In genomic region chr5:133110709-133111108, GRCh38 we compare ENCODE assay signal across 16 cellular contexts. TPM values are rescaled to one million over a fixed set of nuclear protein-coding genes. Genes with fewer than 3 reads are reported as not detected.
DNase-seq lines count a peak whose midpoint lies in the region; ATAC-seq and TF ChIP-seq lines count a peak whose summit lies in the region.
"Had no signal": no experiment of that assay in that cellular context is flagged by ENCODE, and none has a peak within 500 bp of the region (broad histone marks: within the 10 kb centered on the region; RNA-seq: fewer than 3 reads in every experiment).

No MANE protein-coding gene starts in this region.

- H3K27ac Mint-ChIP-seq in stimulated activated effector memory CD8-positive, alpha-beta T cell treated with anti-CD3 and anti-CD28 coated beads, Interleukin-12 subunit alpha, Interleukin-12 subunit beta, amount 100 ng/mL, for 72 hours, result peak overlapping the region; percentile 60
- H3K27ac Mint-ChIP-seq: activated T-cell treated with anti-CD3 and anti-CD28 coated beads, Interleukin-2, amount 50 U/mL, for 24 hours; dendritic cell treated with granulocyte-macrophage colony-stimulating factor and Interleukin-4, amounts not matched to agents 40 ng/mL and 50 ng/mL, for 4 days; T-helper 17 cell had no signal

- ATAC-seq in stimulated activated effector memory CD8-positive, alpha-beta T cell treated with anti-CD3 and anti-CD28 coated beads, Interleukin-12 subunit alpha, Interleukin-12 subunit beta, amount 100 ng/mL, for 72 hours, result no peak

- DNase-seq in GM23248 (no peak), cerebellar cortex (ENCODE audit: low spot score) (peak; percentile 42), T1000 (lab: John Stamatoyannopoulos, UW) (no peak), amniotic stem cell (lab: John Stamatoyannopoulos, UW) (no peak), NCI-H2029 (lab: John Stamatoyannopoulos, UW) (no peak)
- DNase-seq in stimulated activated effector memory CD8-positive, alpha-beta T cell treated with anti-CD3 and anti-CD28 coated beads, Interleukin-12 subunit alpha, Interleukin-12 subunit beta, amount 100 ng/mL, for 72 hours (ENCODE audit: low spot score in 2 of 2), result peak in 1 of 2 donors; percentile 46

- no peaks in the 10 kb centered on the region for H3K27me3 ChIP-seq in GM23248 (replicated peaks; ENCODE audit: insufficient read depth)
- no peaks in the 10 kb centered on the region for H3K27me3 ChIP-seq in OCI-LY3 (ENCODE audit: low read depth, low read length)
- H3K27me3 ChIP-seq: MG63, right atrium auricular region, transverse colon had no signal

- 62 to 69% methylated on average over 6 of the region's 6 CpGs for WGBS in GM23248 (ENCODE audit: low coverage in 1 of 2, low lambda C conversion rate in 2 of 2, missing lambda C conversion rate in 2 of 2), 2 experiments

- 0 out of 2 replicates have a peak, but pooled peaks cover 6% of the 10 kb centered on the region for H3K4me1 ChIP-seq in GM23248 (ENCODE audit: insufficient read depth)
- H3K4me1 ChIP-seq in OCI-LY3 (ENCODE audit: low read length), result peaks cover 15% of the 10 kb centered on the region

- H3K4me1 Mint-ChIP-seq in stimulated activated effector memory CD8-positive, alpha-beta T cell treated with anti-CD3 and anti-CD28 coated beads, Interleukin-12 subunit alpha, Interleukin-12 subunit beta, amount 100 ng/mL, for 72 hours, result peaks cover 26% of the 10 kb centered on the region

- no peaks in the 10 kb centered on the region for H3K9me2 ChIP-seq in GM23248 (ENCODE audit: insufficient read depth)

- H3K36me3 ChIP-seq in GM23248 (ENCODE audit: low read depth), result no peaks in the 10 kb centered on the region
- H3K36me3 ChIP-seq in OCI-LY3 (replicated peaks; ENCODE audit: low read depth, low read length), result no peaks in the 10 kb centered on the region
- H3K36me3 ChIP-seq: right atrium auricular region, transverse colon had no signal

- in situ Hi-C loops in GM23248 (cut with MboI), result loop anchor here (25.0 kb wide), 1 partner anchor 827 kb away; no protein-coding TSS in a partner anchor

- H3K4me3 Mint-ChIP-seq in stimulated activated effector memory CD8-positive, alpha-beta T cell treated with anti-CD3 and anti-CD28 coated beads, Interleukin-12 subunit alpha, Interleukin-12 subunit beta, amount 100 ng/mL, for 72 hours, result no peak overlapping the region
- H3K4me3 Mint-ChIP-seq: activated T-cell treated with anti-CD3 and anti-CD28 coated beads, Interleukin-2, amount 50 U/mL, for 24 hours; dendritic cell treated with granulocyte-macrophage colony-stimulating factor and Interleukin-4, amounts not matched to agents 40 ng/mL and 50 ng/mL, for 4 days; endodermal cell; neural crest cell; T-helper 17 cell had no signal

- no peaks in the 10 kb centered on the region for H3K9me3 Mint-ChIP-seq in stimulated activated effector memory CD8-positive, alpha-beta T cell treated with anti-CD3 and anti-CD28 coated beads, Interleukin-12 subunit alpha, Interleukin-12 subunit beta, amount 100 ng/mL, for 72 hours
- H3K9me3 Mint-ChIP-seq: activated T-cell treated with anti-CD3 and anti-CD28 coated beads, Interleukin-2, amount 50 U/mL, for 24 hours; dendritic cell treated with granulocyte-macrophage colony-stimulating factor and Interleukin-4, amounts not matched to agents 40 ng/mL and 50 ng/mL, for 4 days had no signal

- H3K4me2 ChIP-seq in GM23248 (ENCODE audit: unreplicated experiment), result no peak overlapping the region
- H3K4me2 ChIP-seq in OCI-LY3 (ENCODE audit: low read length), result peak overlapping the region; percentile 60; the same call in 1 of the 2 replicates

- no peak overlapping the region for H3K27ac ChIP-seq in GM23248
- H3K27ac ChIP-seq in OCI-LY3 (ENCODE audit: low read length), result no peak overlapping the region
- H3K27ac ChIP-seq: PC-9, right atrium auricular region, transverse colon had no signal

- H4K20me1 ChIP-seq in GM23248 (ENCODE audit: insufficient read depth) (no peaks in the 10 kb centered on the region), OCI-LY3 (ENCODE audit: insufficient read depth, low read length) (no peaks in the 10 kb centered on the region)

- H2AFZ ChIP-seq in GM23248 (0 out of 2 replicates have a peak overlapping the region, but pooled peaks have one; percentile 22), OCI-LY3 (ENCODE audit: low read depth, low read length) (peak overlapping the region; percentile 73; the same call in 1 of the 2 replicates)
- H2AFZ ChIP-seq: PC-9 had no signal

- TF ChIP-seq CTCF in OCI-LY3 (IDR thresholded peaks at IDR 0.05; ENCODE audit: low read depth, low read length), result no peak

- H3K9me3 ChIP-seq in GM23248 (ENCODE audit: low read depth), result no peaks in the 10 kb centered on the region
- H3K9me3 ChIP-seq in OCI-LY3 (ENCODE audit: insufficient read depth, low read length), result no peaks in the 10 kb centered on the region
- H3K9me3 ChIP-seq: MG63, right atrium auricular region, transverse colon had no signal

- no peaks in the 10 kb centered on the region; the same call in none of the 2 replicates for H3F3A ChIP-seq in GM23248 (ENCODE audit: insufficient read depth)

- H3K9ac ChIP-seq in GM23248 (no peak overlapping the region), OCI-LY3 (ENCODE audit: low read length) (no peak overlapping the region)

- H3K79me2 ChIP-seq in GM23248 (ENCODE audit: insufficient read depth) (no peaks in the 10 kb centered on the region), OCI-LY3 (ENCODE audit: low read length) (no peaks in the 10 kb centered on the region)

- peaks cover 6% of the 10 kb centered on the region for H3K36me3 Mint-ChIP-seq in stimulated activated effector memory CD8-positive, alpha-beta T cell treated with anti-CD3 and anti-CD28 coated beads, Interleukin-12 subunit alpha, Interleukin-12 subunit beta, amount 100 ng/mL, for 72 hours

- H3K4me3 ChIP-seq in GM23248 (no peak overlapping the region), OCI-LY3 (ENCODE audit: low read length) (no peak overlapping the region)
- H3K4me3 ChIP-seq: MG63, PC-9, right atrium auricular region, transverse colon had no signal

RNA-seq across cellular contexts. Expression of gene HSPA4, which starts 58.9 kb away (rescaled TPM):
- 101 and 123 TPM in 2 replicates for total RNA-seq in GM23248 (2014; rRNA removed; shearing (Covaris generic))
- 105 and 111 TPM in 2 replicates for polyA plus RNA-seq in GM23248 (2016; fragmentation: Nextera tagmentation; extraction: Ambion mirVana)
